1 cellular context compared by ENCODE assay signal in genomic region chr16:85266857-85267256, GRCh38.
TF ChIP-seq lines count a peak whose summit lies in the region.

No MANE protein-coding gene starts in this region.

TF ChIP-seq in SK-N-SH, 30 proteins besides CTCF, POLR2A, EP300 and RAD21 (continued from another document):
- TF ChIP-seq POLR2AphosphoS5 (IDR thresholded peaks at IDR 0.05; ENCODE audit: low read depth, low read length) (no peak), MEF2A (IDR thresholded peaks at IDR 0.05; ENCODE audit: borderline replicate concordance, low read depth) (no peak), ZBTB33 (IDR thresholded peaks at IDR 0.05; ENCODE audit: borderline replicate concordance, low read depth) (no peak), FOXJ3 (CRISPR knock-in tag; IDR thresholded peaks at IDR 0.05) (no peak), CHD2 (IDR thresholded peaks at IDR 0.05; ENCODE audit: low read length, partially characterized antibody) (no peak), TEAD4 (IDR thresholded peaks at IDR 0.05; ENCODE audit: borderline replicate concordance, insufficient read depth) (no peak), MXI1 (IDR thresholded peaks at IDR 0.05; ENCODE audit: low read depth, low read length) (no peak), YY1 (IDR thresholded peaks at IDR 0.05; ENCODE audit: low read depth) (no peak), USF2 (IDR thresholded peaks at IDR 0.05; ENCODE audit: borderline replicate concordance, low read depth, low read length) (no peak), JUND (IDR thresholded peaks at IDR 0.05) (no peak), ELF1 (IDR thresholded peaks at IDR 0.05) (no peak), TAF1 (IDR thresholded peaks at IDR 0.05; ENCODE audit: borderline replicate concordance, low read depth, low read length) (no peak), FOSL2 (IDR thresholded peaks at IDR 0.05; ENCODE audit: borderline replicate concordance, low read depth) (no peak), FOXM1 (IDR thresholded peaks at IDR 0.05; ENCODE audit: low read depth) (no peak), RCOR1 (IDR thresholded peaks at IDR 0.05; ENCODE audit: low read length) (no peak)
